Comparison of ENCODE assay signal across 24 cellular contexts in genomic region chr1:103327054-103327719, GRCh38.
A peak's percentile ranks its signal among the peaks of the same experiment; 100 is the strongest.
DNase-seq lines count a peak whose midpoint lies in the region; ATAC-seq, FAIRE-seq and TF ChIP-seq lines count a peak whose summit lies in the region.
"Had no signal": no experiment of that assay in that cellular context is flagged by ENCODE, and none has a peak within 500 bp of the region (broad histone marks: within the 10 kb centered on the region; RNA-seq: fewer than 3 reads in every experiment).

No MANE protein-coding gene starts in this region.

- H3K27me3 ChIP-seq in H9 (ENCODE audit: insufficient read depth, low read length): no peaks in the 10 kb centered on the region
- peaks cover 0 to 1% (median 0%) of the 10 kb centered on the region in 4 experiments; a peak in 1 of 7 replicates for H3K27me3 ChIP-seq in H1 (replicated peaks in 1 of 4; ENCODE audit: control insufficient read depth in 3 of 4, extremely low read depth in 1 of 4, insufficient read depth in 3 of 4, low read length in 3 of 4)
- H3K27me3 ChIP-seq: BLaER1 treated with 17β-estradiol and CSF1 and Interleukin-3, amounts not matched to agents 10 nM and 100 nM had no signal

- no peaks in the 10 kb centered on the region for H4K20me1 ChIP-seq in H9 (ENCODE audit: control insufficient read depth, insufficient read depth, insufficient read length)
- no peaks in the 10 kb centered on the region for H4K20me1 ChIP-seq in H1 (replicated peaks in 1 of 2; ENCODE audit: control insufficient read depth in 1 of 2, insufficient read depth in 2 of 2, low read length in 2 of 2)
- H4K20me1 ChIP-seq: BLaER1 treated with 17β-estradiol and CSF1 and Interleukin-3, amounts not matched to agents 10 nM and 100 nM had no signal

- H4K91ac ChIP-seq in H9 (ENCODE audit: insufficient read length, low read depth, low read length): no peak overlapping the region
- H4K91ac ChIP-seq in H1 (replicated peaks; ENCODE audit: insufficient read length, low read length): no peak overlapping the region

- H3K23ac ChIP-seq in H9 (ENCODE audit: insufficient read length, low read depth, low read length): no peak overlapping the region
- H3K23ac ChIP-seq in H1 (ENCODE audit: insufficient read length): no peak overlapping the region

- no peak overlapping the region for H3K4me3 ChIP-seq in H1 (ENCODE audit: extremely low read depth in 1 of 4, insufficient read depth in 2 of 4, low read depth in 3 of 4, low read length in 4 of 4)
- H3K4me3 ChIP-seq: BLaER1 treated with 17β-estradiol and CSF1 and Interleukin-3, amounts not matched to agents 10 nM and 100 nM had no signal

- H3K79me1 ChIP-seq in H9 (ENCODE audit: insufficient read depth, low read depth, low read length, poor library complexity, severe bottlenecking) (no peaks in the 10 kb centered on the region), H1 (ENCODE audit: low read depth, low read length) (no peaks in the 10 kb centered on the region)

- H3K9me3 Mint-ChIP-seq in H9: peaks cover 0 to 9% of the 10 kb centered on the region in 2 experiments; a peak in 4 of 5 replicates

- no peak for TF ChIP-seq CTCF in H9 (conservative IDR thresholded peaks at IDR 0.05)
- no peak for TF ChIP-seq CTCF in H1 (IDR thresholded peaks at IDR 0.05; ENCODE audit: control extremely low read depth in 1 of 3, insufficient read depth in 1 of 3, low read depth in 1 of 3, low read length in 3 of 3)
- TF ChIP-seq CTCF in GM13977 (IDR thresholded peaks at IDR 0.05; ENCODE audit: extremely low read depth, insufficient read depth, missing control alignments): no peak

- in situ Hi-C loops in GM13977 (cut with MboI; ENCODE audit: low pct_unique_long_range_greater_than_20kb, low sequenced_read_pairs, unreplicated experiment): no loop called here

- H4K5ac ChIP-seq in H9 (ENCODE audit: insufficient read length, low read depth, low read length) (no peak overlapping the region), H1 (ENCODE audit: insufficient read length, low read depth, low read length) (no peak overlapping the region)

- H2BK5ac ChIP-seq in H9 (ENCODE audit: insufficient read length, low read length): no peak overlapping the region
- no peak overlapping the region for H2BK5ac ChIP-seq in H1 (ENCODE audit: low read depth, low read length)

- POLR2A ChIA-PET in H1 (lab: Charles Lee; ENCODE audit: partially characterized antibody): no interaction called here

- no peaks in the 10 kb centered on the region for H3K27me3 Mint-ChIP-seq in H9 (ENCODE audit: low read depth)

- H3K14ac ChIP-seq in H9 (ENCODE audit: insufficient read depth, low read length): no peak overlapping the region
- H3K14ac ChIP-seq in H1 (ENCODE audit: insufficient read length): no peak overlapping the region

- no peak overlapping the region for H3K27ac ChIP-seq in H9 (ENCODE audit: insufficient read length, low read depth, low read length)
- H3K27ac ChIP-seq in H1 (ENCODE audit: low read depth, low read length): no peak overlapping the region
- H3K27ac ChIP-seq: BLaER1 treated with 17β-estradiol and CSF1 and Interleukin-3, amounts not matched to agents 10 nM and 100 nM had no signal

- peak overlapping the region; percentile 21 for H3K18ac ChIP-seq in H9 (ENCODE audit: insufficient read length, low read depth, low read length)
- no peak overlapping the region for H3K18ac ChIP-seq in H1 (ENCODE audit: extremely low read depth, low read length)

- H2BK20ac ChIP-seq in H9 (ENCODE audit: low read depth, low read length, poor library complexity, severe bottlenecking): no peak overlapping the region
- no peak overlapping the region for H2BK20ac ChIP-seq in H1 (ENCODE audit: low read length)

- H4K8ac ChIP-seq in H9 (replicated peaks; ENCODE audit: insufficient read length, low read depth, low read length) (no peak overlapping the region), H1 (ENCODE audit: extremely low read depth, insufficient read depth, low read length) (no peak overlapping the region)

- FAIRE-seq in H1 (lab: Jason Lieb, UNC): no peak
- FAIRE-seq: GM12892 had no signal

- H3K79me2 ChIP-seq in H9 (ENCODE audit: insufficient read depth, low read length) (no peaks in the 10 kb centered on the region), H1 (ENCODE audit: control insufficient read depth in 1 of 2, insufficient read depth in 2 of 2, low read length in 2 of 2) (no peaks in the 10 kb centered on the region)

- H3K23me2 ChIP-seq in H9 (ENCODE audit: insufficient read length, low read depth, low read length, poor library complexity, severe bottlenecking): no peaks in the 10 kb centered on the region
- no peaks in the 10 kb centered on the region for H3K23me2 ChIP-seq in H1 (ENCODE audit: low read depth, low read length)

- H3T11ph ChIP-seq in H9 (ENCODE audit: low read length): no peak overlapping the region

- no peak overlapping the region for H2AFZ ChIP-seq in H9 (ENCODE audit: low read length)
- peak overlapping the region; percentile 85 for H2AFZ ChIP-seq in H1 (ENCODE audit: low read length)

- DNase-seq in H9: no peak
- DNase-seq in H1 (ENCODE audit: low read depth in 1 of 2, low spot score in 2 of 2): no peak
- no peak for DNase-seq in T-helper 2 cell
- no peak for DNase-seq in stimulated activated CD4-positive, alpha-beta T cell treated with anti-CD3 and anti-CD28 coated beads, Interleukin-12 subunit alpha, Interleukin-12 subunit beta, amount 100 ng/mL, for 4 hours
- no peak for DNase-seq in GM13977 (ENCODE audit: low spot score)
- DNase-seq in hypothalamus (lab: John Stamatoyannopoulos, UW): no peak
- DNase-seq: Calu3; CD8-positive, alpha-beta T cell; DMS53; HCEC 1CT; NCI-H1092 treated with DMSO at 0.1 percent for 48 hours; NCI-H146; NCI-H2081; NCI-H2171 treated with DMSO at 0.1 percent for 48 hours; NCI-H446; RPMI8226; SHP77 treated with DMSO at 0.1 percent for 48 hours; SK-N-SH; T-helper 1 cell; T1000 had no signal

- H3K36me3 ChIP-seq in H1 (ENCODE audit: control insufficient read depth in 2 of 4, insufficient read depth in 4 of 4, low read length in 3 of 4): no peaks in the 10 kb centered on the region
- H3K36me3 ChIP-seq: BLaER1 treated with 17β-estradiol and CSF1 and Interleukin-3, amounts not matched to agents 10 nM and 100 nM had no signal

- no peak overlapping the region for H3K4ac ChIP-seq in H9 (ENCODE audit: low read depth, low read length)
- H3K4ac ChIP-seq in H1 (replicated peaks; ENCODE audit: insufficient read length, low read depth, low read length): no peak overlapping the region

- H2BK120ac ChIP-seq in H9 (ENCODE audit: low read depth, low read length, poor library complexity, severe bottlenecking): no peak overlapping the region
- H2BK120ac ChIP-seq in H1 (replicated peaks; ENCODE audit: low read depth, low read length): no peak overlapping the region

- TF ChIP-seq POLR2A in H1 (IDR thresholded peaks at IDR 0.05; ENCODE audit: control extremely low read depth in 1 of 2, low read depth in 2 of 2, low read length in 2 of 2): no peak

- no peak for TF ChIP-seq RAD21 in H1 (IDR thresholded peaks at IDR 0.05 in 1 of 2, conservative IDR thresholded peaks at IDR 0.05 in 1 of 2; ENCODE audit: low read depth in 2 of 2, low read length in 2 of 2)

- no peak overlapping the region for H3K4me3 Mint-ChIP-seq in H9
- H3K4me3 Mint-ChIP-seq: CD8-positive, alpha-beta T cell had no signal

- H3K36me3 Mint-ChIP-seq in H9 (ENCODE audit: insufficient read depth in 1 of 3, low read depth in 3 of 3): peaks cover 0 to 9% (median 1%) of the 10 kb centered on the region in 3 experiments; a peak in 4 of 7 replicates
- H3K36me3 Mint-ChIP-seq: CD8-positive, alpha-beta T cell had no signal

- no CpG with 5 or more reads among the region's 4 CpGs for WGBS in H9 (ENCODE audit: extremely low coverage, insufficient read length, low lambda C conversion rate)
- 95% methylated on average over 4 of the region's 4 CpGs; no CpG with 5 or more reads in 1 of the 2 experiments for WGBS in H1 (ENCODE audit: extremely low coverage in 1 of 2, insufficient coverage in 1 of 2, insufficient read length in 1 of 2, insufficient replicate concordance in 2 of 2, low coverage in 1 of 2, low lambda C conversion rate in 2 of 2, missing lambda C conversion rate in 1 of 2), 2 experiments

- H3K4me1 ChIP-seq in H9 (ENCODE audit: insufficient read depth, low read length) (no peaks in the 10 kb centered on the region), H1 (replicated peaks in 1 of 4; ENCODE audit: control insufficient read depth in 3 of 4, insufficient read depth in 4 of 4, low read length in 3 of 4) (no peaks in the 10 kb centered on the region)
- H3K4me1 ChIP-seq: BLaER1 treated with 17β-estradiol and CSF1 and Interleukin-3, amounts not matched to agents 10 nM and 100 nM had no signal

- H3K4me1 Mint-ChIP-seq in H9: no peaks in the 10 kb centered on the region; a peak in 1 of 4 replicates

- H3K27ac Mint-ChIP-seq in H9: no peak overlapping the region; a peak in 1 of 7 replicates
- H3K27ac Mint-ChIP-seq: CD8-positive, alpha-beta T cell had no signal

- no peak overlapping the region for H2BK15ac ChIP-seq in H9 (ENCODE audit: low read depth, low read length)
- no peak overlapping the region for H2BK15ac ChIP-seq in H1 (ENCODE audit: low read length)

- ATAC-seq in GM18870 (IDR thresholded peaks at IDR 0.05; ENCODE audit: unreplicated experiment) (peak; percentile 70), HG03432 (IDR thresholded peaks at IDR 0.05; ENCODE audit: unreplicated experiment) (peak; percentile 88)
- ATAC-seq: CD8-positive, alpha-beta T cell had no signal

- CTCF ChIA-PET in H1 (lab: Charles Lee; ENCODE audit: partially characterized antibody): no interaction called here

- no peak overlapping the region for H3K9ac ChIP-seq in H9 (ENCODE audit: extremely low read depth, insufficient read length, low read length)
- H3K9ac ChIP-seq in H1 (replicated peaks in 1 of 4; ENCODE audit: extremely low read depth in 1 of 4, low read depth in 3 of 4, low read length in 3 of 4): no peak overlapping the region
- H3K9ac ChIP-seq: BLaER1 treated with 17β-estradiol and CSF1 and Interleukin-3, amounts not matched to agents 10 nM and 100 nM; SK-N-SH had no signal

- H2AK5ac ChIP-seq in H9 (ENCODE audit: insufficient read length, low read length) (no peak overlapping the region), H1 (ENCODE audit: low read depth, low read length) (no peak overlapping the region)

- TF ChIP-seq EP300 in H1 (IDR thresholded peaks at IDR 0.05; ENCODE audit: borderline replicate concordance in 1 of 2, low read depth in 2 of 2, low read length in 2 of 2): no peak

- H3K56ac ChIP-seq in H9 (ENCODE audit: insufficient read length, low read depth, low read length): no peak overlapping the region
- no peak overlapping the region for H3K56ac ChIP-seq in H1 (replicated peaks; ENCODE audit: insufficient read length, low read depth, low read length)

- H2BK12ac ChIP-seq in H9 (ENCODE audit: insufficient read length, low read depth, low read length) (no peak overlapping the region), H1 (ENCODE audit: low read depth, low read length) (no peak overlapping the region)

- H3K9me3 ChIP-seq in H9 (ENCODE audit: control insufficient read depth, low read depth, low read length) (no peaks in the 10 kb centered on the region), H1 (ENCODE audit: insufficient read depth in 2 of 2, low read depth in 1 of 2, low read length in 1 of 2) (no peaks in the 10 kb centered on the region)
- H3K9me3 ChIP-seq: SK-N-SH had no signal

- H3K4me2 ChIP-seq in H9 (ENCODE audit: insufficient read depth, insufficient read length, low read length): no peak overlapping the region
- no peak overlapping the region for H3K4me2 ChIP-seq in H1 (ENCODE audit: insufficient read depth in 1 of 2, low read depth in 2 of 2, low read length in 2 of 2)
- H3K4me2 ChIP-seq: BLaER1 treated with 17β-estradiol and CSF1 and Interleukin-3, amounts not matched to agents 10 nM and 100 nM; SK-N-SH had no signal
